Comparison of ENCODE assay signal across 8 cellular contexts in genomic region chr6:498795-499231, GRCh38.
A peak's percentile ranks its signal among the peaks of the same experiment; 100 is the strongest.
DNase-seq lines count a peak whose midpoint lies in the region; ATAC-seq and TF ChIP-seq lines count a peak whose summit lies in the region.

No MANE protein-coding gene starts in this region.

- peak; percentile 69 for DNase-seq in activated CD4-positive, alpha-beta T cell treated with anti-CD3 and anti-CD28 coated beads, Interleukin-2, amount 10 ng/mL, durations not matched to agents 7 days and 5 days
- DNase-seq in stimulated activated CD4-positive, alpha-beta T cell treated with anti-CD3 and anti-CD28 coated beads, Interleukin-1b, Interleukin-23, amount 100 ng/mL, for 48 hours = peak; percentile 75
- no peak for DNase-seq in NOMO-1 treated with dmso at 0.1 percent for 144 hours (lab: John Stamatoyannopoulos, UW; ENCODE audit: unreplicated experiment)
- no peak for DNase-seq in body of pancreas

- TF ChIP-seq CTCF in body of pancreas (IDR thresholded peaks at IDR 0.05) = no peak

- peaks cover 0 to 5% of the 10 kb centered on the region in 2 donors for H3K36me3 ChIP-seq in body of pancreas (replicated peaks in 1 of 2; ENCODE audit: insufficient read depth in 1 of 2, low read depth in 2 of 2)

- no peak overlapping the region for H3K4me3 ChIP-seq in body of pancreas

- peaks cover 3% of the 10 kb centered on the region for H3K9me3 Mint-ChIP-seq in activated CD4-positive, alpha-beta T cell treated with anti-CD3 and anti-CD28 coated beads, Interleukin-2, amount 10 ng/mL, durations not matched to agents 7 days and 5 days

- CTCF ChIA-PET in activated CD4-positive, alpha-beta T cell treated with anti-CD3 and anti-CD28 coated beads, Interleukin-2, amount 10 ng/mL, durations not matched to agents 7 days and 5 days (lab: Charles Lee) = interaction anchor here (0.6 to 1.4 kb wide), 7 partner anchors 11 to 308 kb away, joined by 3 to 4 read pairs (median 3); partner anchors contain the start of gene IRF4

- WGBS in body of pancreas, 2 donors = 76 to 82% methylated on average over 9 of the region's 9 CpGs

- H3K4me1 Mint-ChIP-seq in activated CD4-positive, alpha-beta T cell treated with anti-CD3 and anti-CD28 coated beads, Interleukin-2, amount 10 ng/mL, durations not matched to agents 7 days and 5 days = peaks cover 86% of the 10 kb centered on the region

- H3K27ac Mint-ChIP-seq in activated CD4-positive, alpha-beta T cell treated with anti-CD3 and anti-CD28 coated beads, Interleukin-2, amount 10 ng/mL, durations not matched to agents 7 days and 5 days = peak overlapping the region; percentile 89

- H3K9me3 ChIP-seq in body of pancreas = no peaks in the 10 kb centered on the region

- H3K4me1 ChIP-seq in body of pancreas = no peaks in the 10 kb centered on the region

- POLR2A ChIA-PET in activated CD4-positive, alpha-beta T cell treated with anti-CD3 and anti-CD28 coated beads, Interleukin-2, amount 10 ng/mL, durations not matched to agents 7 days and 5 days (lab: Charles Lee) = interaction anchor here (0.7 to 1.5 kb wide), 6 partner anchors 8 to 106 kb away, joined by 3 to 5 read pairs (median 3); no protein-coding TSS in a partner anchor

- no peak for TF ChIP-seq POLR2A in body of pancreas (IDR thresholded peaks at IDR 0.05)

- H3K27me3 Mint-ChIP-seq in activated CD4-positive, alpha-beta T cell treated with anti-CD3 and anti-CD28 coated beads, Interleukin-2, amount 10 ng/mL, durations not matched to agents 7 days and 5 days = no peaks in the 10 kb centered on the region

- H3K27ac ChIP-seq in body of pancreas = no peak overlapping the region

- ATAC-seq in GM19035 (IDR thresholded peaks at IDR 0.05; ENCODE audit: unreplicated experiment) = peak; percentile 42
- peak; percentile 52 for ATAC-seq in HG03095 (IDR thresholded peaks at IDR 0.05; ENCODE audit: unreplicated experiment)
- ATAC-seq in GM19328 (IDR thresholded peaks at IDR 0.05; ENCODE audit: unreplicated experiment) = no peak
- no peak for ATAC-seq in HG02970 (IDR thresholded peaks at IDR 0.05; ENCODE audit: low FRiP score, unreplicated experiment)
- no peak for ATAC-seq in body of pancreas

- no peaks in the 10 kb centered on the region for H3K27me3 ChIP-seq in body of pancreas

- peaks cover 42% of the 10 kb centered on the region for H3K36me3 Mint-ChIP-seq in activated CD4-positive, alpha-beta T cell treated with anti-CD3 and anti-CD28 coated beads, Interleukin-2, amount 10 ng/mL, durations not matched to agents 7 days and 5 days (ENCODE audit: low read depth)

- H3K4me3 Mint-ChIP-seq in activated CD4-positive, alpha-beta T cell treated with anti-CD3 and anti-CD28 coated beads, Interleukin-2, amount 10 ng/mL, durations not matched to agents 7 days and 5 days = peak overlapping the region; percentile 78

- intact Hi-C loops in body of pancreas (cut with DNase I) = no loop called here

Comparison
In these comparisons a context has a peak if more than half of its experiments do, and no peak if none do; other contexts are left out.
1. ATAC-seq: peak in GM19035 (single experiment) and HG03095 (single experiment); none in GM19328 (single experiment), HG02970 (single experiment) and body of pancreas (single experiment).
2. DNase-seq: peak in activated CD4-positive, alpha-beta T cell treated with anti-CD3 and anti-CD28 coated beads, Interleukin-2, amount 10 ng/mL, durations not matched to agents 7 days and 5 days (single experiment) and stimulated activated CD4-positive, alpha-beta T cell treated with anti-CD3 and anti-CD28 coated beads, Interleukin-1b, Interleukin-23, amount 100 ng/mL, for 48 hours (single experiment); none in NOMO-1 treated with dmso at 0.1 percent for 144 hours (single experiment) and body of pancreas (0 of 4).